Comparison of ENCODE assay signal across 9 cellular contexts in the genomic region with DNA sequence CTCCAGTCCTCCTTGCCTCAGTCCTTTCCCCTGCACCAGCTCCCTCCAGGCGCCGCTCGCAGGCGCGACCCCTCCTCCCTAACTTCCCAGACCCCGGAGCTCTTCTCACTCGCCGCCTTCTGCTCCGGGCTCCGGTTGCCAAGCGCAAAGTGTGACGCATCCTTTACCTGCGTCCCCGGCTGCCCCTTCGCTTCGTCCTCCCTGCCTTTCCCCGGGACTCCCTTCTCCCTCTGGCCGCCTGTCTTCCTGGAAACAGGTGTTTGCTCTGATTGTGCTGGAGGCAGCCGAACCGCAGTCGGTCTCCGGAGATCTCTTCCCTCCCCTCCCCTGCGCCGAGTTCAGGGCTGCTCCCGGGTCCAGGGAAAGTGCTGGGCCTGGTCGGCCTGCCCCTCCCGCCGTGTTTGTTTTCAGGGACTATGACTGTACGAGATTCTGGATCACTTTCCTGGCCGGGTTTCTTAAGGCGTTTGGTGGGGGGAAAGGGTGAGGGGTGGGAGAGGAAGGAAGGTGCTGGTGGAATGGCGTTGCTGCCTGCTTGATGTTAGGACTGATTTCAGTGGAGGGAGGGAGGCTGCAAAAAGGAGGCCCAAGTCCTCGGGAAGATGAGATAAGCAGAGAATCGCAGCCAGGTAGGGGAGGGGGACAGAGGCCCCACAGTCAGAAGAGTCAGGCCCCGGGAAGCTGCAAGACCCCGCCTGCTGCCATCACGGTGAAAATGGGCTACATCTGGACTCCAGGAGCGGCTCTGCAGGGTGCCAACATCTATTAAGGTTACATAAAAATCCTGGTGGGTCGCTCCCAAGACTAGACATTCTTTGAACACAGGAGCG. TPM values are rescaled to one million over a fixed set of nuclear protein-coding genes. Genes with fewer than 3 reads are reported as not detected.
DNase-seq lines count a peak whose midpoint lies in the region; FAIRE-seq and TF ChIP-seq lines count a peak whose summit lies in the region.
"Had no signal": no experiment of that assay in that cellular context is flagged by ENCODE, and none has a peak within 500 bp of the region (broad histone marks: within the 10 kb centered on the region; RNA-seq: fewer than 3 reads in every experiment).

No MANE protein-coding gene starts in this region.

- CTCF ChIA-PET in activated CD4-positive, alpha-beta T cell treated with anti-CD3 and anti-CD28 coated beads, Interleukin-2, amount 10 ng/mL, durations not matched to agents 7 days and 5 days (lab: Charles Lee), result no interaction called here

- no peaks in the 10 kb centered on the region for H3K36me3 ChIP-seq in parathyroid adenoma (ENCODE audit: control insufficient read depth, insufficient read depth, low read length)

- H3K4me1 Mint-ChIP-seq in activated CD4-positive, alpha-beta T cell treated with anti-CD3 and anti-CD28 coated beads, Interleukin-2, amount 10 ng/mL, durations not matched to agents 7 days and 5 days, result peaks cover 5% of the 10 kb centered on the region

- peak overlapping the region; percentile 75 for H3K27ac ChIP-seq in parathyroid adenoma

- peaks cover 6% of the 10 kb centered on the region for H3K4me1 ChIP-seq in parathyroid adenoma

- H3K27me3 ChIP-seq in parathyroid adenoma (ENCODE audit: control insufficient read depth, insufficient read depth, low read length), result no peaks in the 10 kb centered on the region

- H3K4me3 Mint-ChIP-seq in activated CD4-positive, alpha-beta T cell treated with anti-CD3 and anti-CD28 coated beads, Interleukin-2, amount 10 ng/mL, durations not matched to agents 7 days and 5 days, result peak overlapping the region; percentile 52

- no peaks in the 10 kb centered on the region for H3K9me3 ChIP-seq in parathyroid adenoma (ENCODE audit: control insufficient read depth, low read length)

- H3K27ac Mint-ChIP-seq in activated CD4-positive, alpha-beta T cell treated with anti-CD3 and anti-CD28 coated beads, Interleukin-2, amount 10 ng/mL, durations not matched to agents 7 days and 5 days, result no peak overlapping the region

- no peak for DNase-seq in activated CD4-positive, alpha-beta T cell treated with anti-CD3 and anti-CD28 coated beads, Interleukin-2, amount 10 ng/mL, durations not matched to agents 7 days and 5 days
- DNase-seq in activated CD4-positive, alpha-beta T cell treated with anti-CD3 and anti-CD28 coated beads for 48 hours, result no peak
- DNase-seq in RKO (ENCODE audit: low spot score), result peak; percentile 6
- DNase-seq in fibroblast of mammary gland (ENCODE audit: low read depth), result no peak
- DNase-seq in GM19239 (ENCODE audit: insufficient read length, low spot score), result no peak
- DNase-seq in NK-92 treated with Interleukin-12 subunit alpha and Interleukin-12 subunit beta, amount 100 ng/mL, for 24 hours (lab: John Stamatoyannopoulos, UW), result no peak
- DNase-seq in pons (ENCODE audit: low spot score), result no peak

- peak overlapping the region; percentile 55 for H3K4me3 ChIP-seq in fibroblast of mammary gland (ENCODE audit: control insufficient read depth, low read depth, low read length)
- peak overlapping the region; percentile 58 for H3K4me3 ChIP-seq in parathyroid adenoma (ENCODE audit: low read depth, low read length)

- H3K9ac ChIP-seq in parathyroid adenoma, result no peak overlapping the region

- no peak for FAIRE-seq in GM19239 (lab: Jason Lieb, UNC)
- FAIRE-seq: G401.6 had no signal

- H3K9me3 Mint-ChIP-seq in activated CD4-positive, alpha-beta T cell treated with anti-CD3 and anti-CD28 coated beads, Interleukin-2, amount 10 ng/mL, durations not matched to agents 7 days and 5 days, result no peaks in the 10 kb centered on the region

- peak overlapping the region; percentile 89 for H2AFZ ChIP-seq in parathyroid adenoma

- TF ChIP-seq CTCF in fibroblast of mammary gland (conservative IDR thresholded peaks at IDR 0.05; ENCODE audit: control insufficient read depth, insufficient read depth, low read depth, low read length) (no peak), parathyroid adenoma (IDR thresholded peaks at IDR 0.05) (no peak)

- no peaks in the 10 kb centered on the region for H3K36me3 Mint-ChIP-seq in activated CD4-positive, alpha-beta T cell treated with anti-CD3 and anti-CD28 coated beads, Interleukin-2, amount 10 ng/mL, durations not matched to agents 7 days and 5 days (ENCODE audit: low read depth)

- peak overlapping the region; percentile 74 for H3K4me2 ChIP-seq in parathyroid adenoma (ENCODE audit: low read length)

- peaks cover 19% of the 10 kb centered on the region for H3K27me3 Mint-ChIP-seq in activated CD4-positive, alpha-beta T cell treated with anti-CD3 and anti-CD28 coated beads, Interleukin-2, amount 10 ng/mL, durations not matched to agents 7 days and 5 days

- POLR2A ChIA-PET in activated CD4-positive, alpha-beta T cell treated with anti-CD3 and anti-CD28 coated beads, Interleukin-2, amount 10 ng/mL, durations not matched to agents 7 days and 5 days (lab: Charles Lee), result no interaction called here

- peaks cover 25% of the 10 kb centered on the region for H3K79me2 ChIP-seq in parathyroid adenoma

RNA-seq across cellular contexts. Expression of a gene that starts 0.9 kb away (rescaled TPM):
- total RNA-seq in activated CD4-positive, alpha-beta T cell treated with anti-CD3 and anti-CD28 coated beads, Interleukin-2, amount 10 ng/mL, durations not matched to agents 7 days and 5 days, result under 1 TPM in 1 of 2 experiments, not detected in 1; 0.37 TPM
